ENCODE assay signal across 17 cellular contexts in the genomic region with DNA sequence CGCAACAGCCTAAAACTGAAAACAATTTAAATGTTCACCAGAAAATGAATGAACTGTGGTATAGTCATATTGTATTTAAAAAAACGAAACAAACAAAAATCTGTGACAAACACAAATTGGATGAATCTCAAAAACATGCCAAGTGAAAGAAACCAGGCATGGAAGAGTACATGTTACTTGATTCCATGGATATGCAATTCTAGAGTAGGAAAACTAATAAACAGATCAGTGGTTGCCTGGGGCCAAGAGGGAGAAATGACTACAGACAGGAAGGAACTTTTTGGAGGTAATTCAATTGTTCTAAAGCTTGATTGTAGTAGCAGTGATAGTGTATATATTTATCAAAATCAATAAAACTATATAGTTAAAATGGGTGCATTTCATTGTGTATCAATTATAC. TPM values are rescaled to one million over a fixed set of nuclear protein-coding genes. Genes with fewer than 3 reads are reported as not detected.
DNase-seq lines count a peak whose midpoint lies in the region; ATAC-seq, FAIRE-seq and TF ChIP-seq lines count a peak whose summit lies in the region.
"Had no signal": no experiment of that assay in that cellular context is flagged by ENCODE, and none has a peak within 500 bp of the region (broad histone marks: within the 10 kb centered on the region; RNA-seq: fewer than 3 reads in every experiment).

No MANE protein-coding gene starts in this region.

- H2AK5ac ChIP-seq in IMR-90 (ENCODE audit: low read depth, low read length): no peak overlapping the region

- peaks cover 12% of the 10 kb centered on the region for H3K4me1 Mint-ChIP-seq in astrocyte (ENCODE audit: low read depth, unreplicated experiment)

- peaks cover 2% of the 10 kb centered on the region; the same call in 1 of the 2 replicates for H3K4me1 ChIP-seq in IMR-90 (ENCODE audit: control insufficient read depth, insufficient read depth, low read length)
- no peaks in the 10 kb centered on the region for H3K4me1 ChIP-seq in astrocyte (ENCODE audit: insufficient read depth, low read length)
- H3K4me1 ChIP-seq in hepatocyte (ENCODE audit: insufficient read depth): no peaks in the 10 kb centered on the region

- H3K27me3 ChIP-seq in IMR-90 (ENCODE audit: control insufficient read depth, insufficient read depth, low read length) (no peaks in the 10 kb centered on the region), astrocyte (ENCODE audit: insufficient read depth, low read length) (no peaks in the 10 kb centered on the region), WERI-Rb-1 (ENCODE audit: insufficient read depth, low read depth, severe bottlenecking) (no peaks in the 10 kb centered on the region), hepatocyte (no peaks in the 10 kb centered on the region)

- H3K36me3 Mint-ChIP-seq in astrocyte (ENCODE audit: low read depth, unreplicated experiment): peaks cover 3% of the 10 kb centered on the region

- no peak overlapping the region for H3K18ac ChIP-seq in IMR-90 (ENCODE audit: low read depth, low read length)

- no peak overlapping the region for H3K4ac ChIP-seq in IMR-90 (ENCODE audit: low read depth, low read length)

- H3K27ac Mint-ChIP-seq in astrocyte (ENCODE audit: unreplicated experiment): no peak overlapping the region

- H3K9me3 Mint-ChIP-seq in astrocyte (ENCODE audit: unreplicated experiment): no peaks in the 10 kb centered on the region

- peaks cover 100% of the 10 kb centered on the region for H3K79me2 ChIP-seq in astrocyte (ENCODE audit: insufficient read depth, low read length)
- H3K79me2 ChIP-seq in hepatocyte: peaks cover 100% of the 10 kb centered on the region

- ATAC-seq in IMR-90 (ENCODE audit: low read depth) (peak; percentile 61; the same call in 1 of the 2 replicates), sciatic nerve (no peak)

- H2AFZ ChIP-seq in IMR-90 (replicated peaks; ENCODE audit: low read length, poor library complexity) (no peak overlapping the region), astrocyte (ENCODE audit: low read depth, low read length) (no peak overlapping the region), hepatocyte (no peak overlapping the region)

- H3K9ac ChIP-seq in IMR-90 (ENCODE audit: low read depth, low read length) (no peak overlapping the region), astrocyte (ENCODE audit: low read length) (no peak overlapping the region)

- H3K9me1 ChIP-seq in IMR-90 (ENCODE audit: insufficient read depth, low read length): no peaks in the 10 kb centered on the region

- in situ Hi-C loops in IMR-90 (cut with MboI; ENCODE audit: low sequenced_read_pairs): no loop called here

- no peak overlapping the region for H3K4me3 ChIP-seq in IMR-90 (ENCODE audit: insufficient read depth, low read depth, low read length)
- H3K4me3 ChIP-seq in astrocyte (ENCODE audit: insufficient read depth, low read depth, low read length): no peak overlapping the region
- H3K4me3 ChIP-seq in fibroblast of mammary gland (ENCODE audit: control insufficient read depth, low read depth, low read length): no peak overlapping the region
- H3K4me3 ChIP-seq in WERI-Rb-1 (ENCODE audit: low read depth, low read length): no peak overlapping the region
- no peak overlapping the region for H3K4me3 ChIP-seq in hepatocyte

- no peak for TF ChIP-seq CTCF in AG09319 (IDR thresholded peaks at IDR 0.05; ENCODE audit: low read depth, low read length)
- TF ChIP-seq CTCF in IMR-90 (conservative IDR thresholded peaks at IDR 0.05; ENCODE audit: low read depth, low read length): no peak
- no peak for TF ChIP-seq CTCF in astrocyte (IDR thresholded peaks at IDR 0.05; ENCODE audit: insufficient read depth, low read depth, low read length)
- no peak for TF ChIP-seq CTCF in fibroblast of mammary gland (conservative IDR thresholded peaks at IDR 0.05; ENCODE audit: control insufficient read depth, insufficient read depth, low read depth, low read length)
- no peak for TF ChIP-seq CTCF in WERI-Rb-1 (IDR thresholded peaks at IDR 0.05; ENCODE audit: low read depth, low read length)
- TF ChIP-seq CTCF in hepatocyte (IDR thresholded peaks at IDR 0.05; ENCODE audit: poor library complexity): no peak

- no peak overlapping the region for H2BK15ac ChIP-seq in IMR-90 (ENCODE audit: low read depth, low read length)

- H4K20me1 ChIP-seq in IMR-90 (ENCODE audit: insufficient read depth, low read length): peaks cover 54% of the 10 kb centered on the region
- peaks cover 87% of the 10 kb centered on the region for H4K20me1 ChIP-seq in astrocyte (ENCODE audit: insufficient read depth, low read length)
- H4K20me1 ChIP-seq in hepatocyte (ENCODE audit: insufficient read depth, poor library complexity, severe bottlenecking): peaks cover 77% of the 10 kb centered on the region

- no peak overlapping the region for H2BK5ac ChIP-seq in IMR-90 (ENCODE audit: low read depth, low read length, poor library complexity, severe bottlenecking)

- no peak overlapping the region for H4K5ac ChIP-seq in IMR-90 (ENCODE audit: low read depth, low read length)

- H3K4me2 ChIP-seq in IMR-90 (ENCODE audit: low read depth, low read length): no peak overlapping the region
- H3K4me2 ChIP-seq in astrocyte (ENCODE audit: low read length): no peak overlapping the region
- H3K4me2 ChIP-seq in hepatocyte: no peak overlapping the region

- no TSS peak for BruUV-seq in IMR-90 (replicated peaks; lab: Mats Ljungman, UMichigan)

- H4K91ac ChIP-seq in IMR-90 (ENCODE audit: insufficient read depth, low read depth, low read length): no peak overlapping the region

- no peak overlapping the region for H3K14ac ChIP-seq in IMR-90 (replicated peaks; ENCODE audit: low read depth, low read length)

- H3K27ac ChIP-seq in IMR-90 (ENCODE audit: insufficient read depth, low read length) (no peak overlapping the region), astrocyte (ENCODE audit: low read depth, low read length) (no peak overlapping the region), WERI-Rb-1 (no peak overlapping the region), hepatocyte (no peak overlapping the region)
- H3K27ac ChIP-seq: C4-2B had no signal

- CTCF ChIA-PET in IMR-90 (lab: Yijun Ruan, JAX): no interaction called here

- H3K9me3 ChIP-seq in IMR-90 (ENCODE audit: control insufficient read depth, insufficient read depth, low read length) (no peaks in the 10 kb centered on the region), astrocyte (ENCODE audit: insufficient read depth, low read depth, low read length) (no peaks in the 10 kb centered on the region), WERI-Rb-1 (ENCODE audit: severe bottlenecking) (no peaks in the 10 kb centered on the region), hepatocyte (ENCODE audit: low read depth) (peaks cover 6% of the 10 kb centered on the region)

- TF ChIP-seq RAD21 in IMR-90 (IDR thresholded peaks at IDR 0.05; ENCODE audit: low read length): no peak

- no peak overlapping the region for H3K23ac ChIP-seq in IMR-90 (ENCODE audit: low read depth, low read length)

- H3K56ac ChIP-seq in IMR-90 (ENCODE audit: extremely low read depth, insufficient read depth, low read length): no peak overlapping the region

- FAIRE-seq in astrocyte (lab: Jason Lieb, UNC): peak; percentile 41

- H3K36me3 ChIP-seq in IMR-90 (ENCODE audit: control insufficient read depth, insufficient read depth, low read length) (no peaks in the 10 kb centered on the region), astrocyte (ENCODE audit: insufficient read depth, low read length) (no peaks in the 10 kb centered on the region), WERI-Rb-1 (no peaks in the 10 kb centered on the region; the same call in 1 of the 2 replicates), hepatocyte (replicated peaks; ENCODE audit: insufficient read depth, low read depth) (no peaks in the 10 kb centered on the region)

- H3K27me3 Mint-ChIP-seq in astrocyte (ENCODE audit: low read depth, unreplicated experiment): no peaks in the 10 kb centered on the region

- no peak overlapping the region for H2BK20ac ChIP-seq in IMR-90 (ENCODE audit: low read depth, low read length)

- no CpG with 5 or more reads among the region's 2 CpGs for WGBS in IMR-90 (ENCODE audit: extremely low coverage in 2 of 2, insufficient read length in 1 of 2), 2 experiments
- 73% methylated on average over 2 of the region's 2 CpGs for WGBS in hepatocyte (ENCODE audit: low lambda C conversion rate, missing lambda C conversion rate)

- no peaks in the 10 kb centered on the region for H3K9me2 ChIP-seq in hepatocyte (replicated peaks; ENCODE audit: insufficient read depth)

- DNase-seq in AG09319 (ENCODE audit: extremely low read depth, low read depth): peak; percentile 28
- no peak for DNase-seq in IMR-90
- DNase-seq in astrocyte (ENCODE audit: low read depth): no peak
- peak; percentile 21 for DNase-seq in fibroblast of mammary gland (ENCODE audit: low read depth)
- no peak for DNase-seq in WERI-Rb-1
- DNase-seq in sciatic nerve (ENCODE audit: low spot score): no peak
- DNase-seq in hepatocyte (ENCODE audit: low spot score): no peak
- DNase-seq in AG08396 (ENCODE audit: low spot score): no peak
- DNase-seq: DMS 273 treated with DMSO at 0.1 percent for 48 hours, GOT3, KBM-7, NCI-H1436, NCI-H2029, NCI-H2171 treated with DMSO at 0.1 percent for 48 hours, NCI-H446 treated with DMSO at 0.1 percent for 48 hours, OCI-M1 had no signal

- POLR2A ChIA-PET in IMR-90 (lab: Charles Lee; ENCODE audit: unreplicated experiment): no interaction called here

- H3K79me1 ChIP-seq in IMR-90 (ENCODE audit: low read depth in 1 of 2, low read length in 2 of 2): peaks cover 6 to 35% of the 10 kb centered on the region in 2 experiments; a peak in 3 of 4 replicates

- H3K4me3 Mint-ChIP-seq in astrocyte (ENCODE audit: unreplicated experiment): no peak overlapping the region

- H4K8ac ChIP-seq in IMR-90 (ENCODE audit: low read depth in 2 of 2, low read length in 2 of 2): no peak overlapping the region

- intact Hi-C loops in IMR-90 (cut with micrococcal nuclease): no loop called here
- intact Hi-C loops in sciatic nerve (cut with DNase I): loop anchor here (10.0 kb wide), 1 partner anchor 97 kb away; no protein-coding TSS in a partner anchor

- H2AK9ac ChIP-seq in IMR-90 (replicated peaks; ENCODE audit: low read depth, low read length, poor library complexity): no peak overlapping the region

- TF ChIP-seq POLR2A in IMR-90 (IDR thresholded peaks at IDR 0.05; ENCODE audit: low read depth, low read length): no peak

- H2BK120ac ChIP-seq in IMR-90 (ENCODE audit: low read depth, low read length): no peak overlapping the region

- dilution Hi-C loops in IMR-90 (cut with HindIII; ENCODE audit: low sequenced_read_pairs, unreplicated experiment): no loop called here

TF ChIP-seq in IMR-90, 13 proteins besides CTCF, POLR2A, EP300 and RAD21 (continues in another document):
- TF ChIP-seq RFX5 (IDR thresholded peaks at IDR 0.05; ENCODE audit: low read depth, low read length) (no peak), MXI1 (IDR thresholded peaks at IDR 0.05; ENCODE audit: borderline replicate concordance, low read depth, low read length) (no peak), CEBPB (IDR thresholded peaks at IDR 0.05; ENCODE audit: low read depth, low read length) (no peak), MAZ (IDR thresholded peaks at IDR 0.05; ENCODE audit: borderline replicate concordance, low read depth, low read length) (no peak)

RNA-seq across cellular contexts. Expression of a gene that starts 16.8 kb away (rescaled TPM):
- 53.2 and 69.7 TPM in 2 replicates for total RNA-seq in IMR-90 (2012; rRNA removed)
- 16.7 and 19.3 TPM in 2 replicates for polyA plus RNA-seq in IMR-90 (2012; rRNA removed)
- polyA plus RNA-seq in IMR-90 (2012; cell fraction: cytosol; rRNA removed): 10.9 and 12.6 TPM in 2 replicates
- polyA plus RNA-seq in IMR-90 (2012; cell fraction: nucleus; rRNA removed; ENCODE audit: low replicate concordance): 20.1 and 28.4 TPM in 2 replicates
- total RNA-seq in astrocyte: 102 and 109 TPM in 2 replicates
- total RNA-seq in sciatic nerve: 117 TPM
- 81.8 and 96.7 TPM in 2 replicates for total RNA-seq in hepatocyte
- 60.3 and 85.5 TPM in 2 replicates for polyA plus RNA-seq in hepatocyte

Comparison
In these comparisons a context has a peak if more than half of its experiments do, and no peak if none do; other contexts are left out.
1. DNase-seq: peak in AG09319 (single experiment) and fibroblast of mammary gland (single experiment); none in IMR-90 (single experiment), astrocyte (single experiment), WERI-Rb-1 (single experiment), sciatic nerve (single experiment), hepatocyte (single experiment) and AG08396 (single experiment).